ENCODE assay signal across 29 cellular contexts in the genomic region with DNA sequence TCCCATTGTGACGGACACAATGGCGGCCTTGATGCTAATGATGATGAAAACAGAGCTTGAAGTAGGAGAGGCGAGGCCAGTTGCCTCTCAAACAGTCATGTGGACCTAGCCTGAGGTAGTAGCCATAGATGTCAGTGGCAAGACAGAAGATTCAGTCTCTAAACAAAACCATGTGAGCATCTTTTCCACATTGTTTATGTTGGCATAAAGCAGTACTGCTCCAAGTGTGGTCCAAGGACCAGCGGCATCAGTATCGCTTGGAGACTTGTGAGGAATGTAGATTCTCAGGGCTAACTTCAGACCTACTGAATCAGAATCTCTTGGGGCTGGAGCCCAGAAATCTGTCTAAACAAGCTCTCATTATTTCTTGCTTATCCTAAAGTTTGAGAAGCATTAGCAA.
DNase-seq lines count a peak whose midpoint lies in the region; ATAC-seq and TF ChIP-seq lines count a peak whose summit lies in the region.
"Had no signal": no experiment of that assay in that cellular context is flagged by ENCODE, and none has a peak within 500 bp of the region (broad histone marks: within the 10 kb centered on the region; RNA-seq: fewer than 3 reads in every experiment).

No MANE protein-coding gene starts in this region.

- H3K27ac ChIP-seq in SJSA1 = no peak overlapping the region
- H3K27ac ChIP-seq: body of pancreas, colonic mucosa, RWPE1, testis had no signal

- H3K4me3 ChIP-seq in SJSA1 (no peak overlapping the region), cardiac fibroblast (replicated peaks in 1 of 2; ENCODE audit: low read depth in 2 of 2, low read length in 2 of 2) (no peak overlapping the region)
- H3K4me3 ChIP-seq: body of pancreas, colonic mucosa, testis had no signal

- no peak overlapping the region for H3K27ac Mint-ChIP-seq in activated CD4-positive, alpha-beta memory T cell treated with anti-CD3 and anti-CD28 coated beads, Interleukin-2, amount 10 ng/mL, durations not matched to agents 7 days and 5 days
- H3K27ac Mint-ChIP-seq: activated naive CD8-positive, alpha-beta T cell; CD4-positive, alpha-beta memory T cell; memory B cell; stimulated activated naive B cell treated with anti-CD40 and anti-IgM and Interleukin-4, amounts not matched to agents 10 μg/mL and 1 μg/mL and 100 μg/mL, for 72 hours had no signal

- no peaks in the 10 kb centered on the region for H3K4me1 Mint-ChIP-seq in activated CD4-positive, alpha-beta memory T cell treated with anti-CD3 and anti-CD28 coated beads, Interleukin-2, amount 10 ng/mL, durations not matched to agents 7 days and 5 days
- H3K4me1 Mint-ChIP-seq: CD4-positive, alpha-beta memory T cell; memory B cell; stimulated activated naive B cell treated with anti-CD40 and anti-IgM and Interleukin-4, amounts not matched to agents 10 μg/mL and 1 μg/mL and 100 μg/mL, for 72 hours had no signal

- H3K27me3 ChIP-seq in SJSA1 (replicated peaks) = no peaks in the 10 kb centered on the region
- H3K27me3 ChIP-seq: body of pancreas, colonic mucosa, testis had no signal

- CTCF ChIA-PET in activated CD4-positive, alpha-beta memory T cell treated with anti-CD3 and anti-CD28 coated beads, Interleukin-2, amount 10 ng/mL, durations not matched to agents 7 days and 5 days (lab: Charles Lee) = no interaction called here

- no peaks in the 10 kb centered on the region for H3K36me3 ChIP-seq in SJSA1
- H3K36me3 ChIP-seq: colonic mucosa had no signal

- DNase-seq in SJSA1 (ENCODE audit: low read depth in 1 of 2, low spot score in 2 of 2) (peak; percentile 43 to 46), cardiac fibroblast (ENCODE audit: low read depth in 2 of 2) (peak; percentile 49 to 73), iris pigment epithelial cell (ENCODE audit: low read depth) (peak; percentile 35), left lobe of liver (ENCODE audit: low spot score) (no peak)
- no peak for DNase-seq in activated CD4-positive, alpha-beta memory T cell treated with anti-CD3 and anti-CD28 coated beads, Interleukin-2, amount 10 ng/mL, durations not matched to agents 7 days and 5 days
- DNase-seq: activated CD4-positive, alpha-beta T cell treated with anti-CD3 and anti-CD28 coated beads, Interleukin-2, amount 50 U/mL, for 4 hours; activated CD4-positive, CD25-positive, alpha-beta regulatory T cell; activated CD8-positive, alpha-beta memory T cell treated with anti-CD3 and anti-CD28 coated beads, Interleukin-2, amount 50 U/mL, for 4 hours; AML-193; body of pancreas; CD4-positive, alpha-beta memory T cell; colonic mucosa; HCEC 1CT; NCI-H1092; NCI-H1930; NCI-H2227 treated with DMSO at 0.1 percent for 48 hours; NCI-H748 treated with DMSO at 0.1 percent for 48 hours; nucleus accumbens; retina; stimulated activated CD4-positive, alpha-beta T cell treated with anti-CD3 and anti-CD28 coated beads, Interleukin-4, amount 100 ng/mL, for 24 hours; stimulated activated naive B cell treated with anti-CD40 and anti-IgM and Interleukin-4, amounts not matched to agents 10 μg/mL and 1 μg/mL and 100 μg/mL, for 72 hours; T-helper 9 cell; testis had no signal

- H3K9me3 Mint-ChIP-seq in activated CD4-positive, alpha-beta memory T cell treated with anti-CD3 and anti-CD28 coated beads, Interleukin-2, amount 10 ng/mL, durations not matched to agents 7 days and 5 days = no peaks in the 10 kb centered on the region
- H3K9me3 Mint-ChIP-seq: stimulated activated naive B cell treated with anti-CD40 and anti-IgM and Interleukin-4, amounts not matched to agents 10 μg/mL and 1 μg/mL and 100 μg/mL, for 72 hours had no signal

- POLR2A ChIA-PET in activated CD4-positive, alpha-beta memory T cell treated with anti-CD3 and anti-CD28 coated beads, Interleukin-2, amount 10 ng/mL, durations not matched to agents 7 days and 5 days (lab: Charles Lee) = no interaction called here

- H3K4me1 ChIP-seq in SJSA1 (replicated peaks) = peaks cover 37% of the 10 kb centered on the region
- H3K4me1 ChIP-seq: colonic mucosa, testis had no signal

- TF ChIP-seq CTCF in cardiac fibroblast (IDR thresholded peaks at IDR 0.05; ENCODE audit: low read depth, low read length) = no peak

- no peak for ATAC-seq in HG03045 (IDR thresholded peaks at IDR 0.05; ENCODE audit: unreplicated experiment)
- no peak for ATAC-seq in HG02759 (IDR thresholded peaks at IDR 0.05; ENCODE audit: unreplicated experiment)
- no peak for ATAC-seq in left lobe of liver
- ATAC-seq: body of pancreas; esophagus mucosa; stimulated activated naive B cell treated with anti-CD40 and anti-IgM and Interleukin-4, amounts not matched to agents 10 μg/mL and 1 μg/mL and 100 μg/mL, for 72 hours had no signal

- no peaks in the 10 kb centered on the region for H3K9me3 ChIP-seq in SJSA1 (replicated peaks)
- H3K9me3 ChIP-seq: body of pancreas, colonic mucosa, testis had no signal

- no peak overlapping the region for H3K4me3 Mint-ChIP-seq in activated CD4-positive, alpha-beta memory T cell treated with anti-CD3 and anti-CD28 coated beads, Interleukin-2, amount 10 ng/mL, durations not matched to agents 7 days and 5 days
- H3K4me3 Mint-ChIP-seq: activated naive CD8-positive, alpha-beta T cell; CD4-positive, alpha-beta memory T cell; memory B cell; stimulated activated naive B cell treated with anti-CD40 and anti-IgM and Interleukin-4, amounts not matched to agents 10 μg/mL and 1 μg/mL and 100 μg/mL, for 72 hours had no signal

- no peaks in the 10 kb centered on the region for H3K27me3 Mint-ChIP-seq in activated CD4-positive, alpha-beta memory T cell treated with anti-CD3 and anti-CD28 coated beads, Interleukin-2, amount 10 ng/mL, durations not matched to agents 7 days and 5 days
- H3K27me3 Mint-ChIP-seq: CD4-positive, alpha-beta memory T cell; memory B cell; stimulated activated naive B cell treated with anti-CD40 and anti-IgM and Interleukin-4, amounts not matched to agents 10 μg/mL and 1 μg/mL and 100 μg/mL, for 72 hours had no signal

- no peaks in the 10 kb centered on the region for H3K36me3 Mint-ChIP-seq in activated CD4-positive, alpha-beta memory T cell treated with anti-CD3 and anti-CD28 coated beads, Interleukin-2, amount 10 ng/mL, durations not matched to agents 7 days and 5 days (ENCODE audit: low read depth)
- H3K36me3 Mint-ChIP-seq: activated naive CD8-positive, alpha-beta T cell; CD4-positive, alpha-beta memory T cell; memory B cell; stimulated activated naive B cell treated with anti-CD40 and anti-IgM and Interleukin-4, amounts not matched to agents 10 μg/mL and 1 μg/mL and 100 μg/mL, for 72 hours had no signal

Comparison
In these comparisons a context has a peak if more than half of its experiments do, and no peak if none do; other contexts are left out.
1. DNase-seq: peak in SJSA1 (2 of 2), cardiac fibroblast (2 of 2) and iris pigment epithelial cell (single experiment); none in activated CD4-positive, alpha-beta memory T cell treated with anti-CD3 and anti-CD28 coated beads, Interleukin-2, amount 10 ng/mL, durations not matched to agents 7 days and 5 days (single experiment) and left lobe of liver (single experiment).